In the genomic region with DNA sequence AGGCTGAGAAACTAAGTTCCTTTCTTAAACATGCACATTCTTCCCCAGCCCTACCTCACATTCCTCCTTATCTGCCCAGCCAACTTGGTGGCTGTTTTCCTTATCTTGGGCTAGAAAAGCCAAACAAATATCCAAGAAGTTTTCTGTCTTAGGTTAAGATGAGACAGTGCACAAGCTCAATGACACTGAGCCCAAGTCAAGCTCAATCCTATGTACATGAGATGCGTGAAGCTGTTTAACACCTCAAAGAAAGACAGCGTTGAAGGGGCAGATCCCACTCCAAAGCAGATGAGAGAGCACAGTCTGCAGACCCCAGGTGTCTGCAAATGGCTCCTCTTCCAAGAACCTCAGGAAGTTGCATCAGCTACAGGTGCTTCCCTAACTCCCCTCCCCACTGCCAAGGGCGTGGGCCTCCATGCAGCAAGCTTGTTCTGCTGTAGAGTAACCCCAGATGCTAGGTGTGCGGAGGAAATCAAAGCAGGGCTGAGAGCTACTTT, we compare ENCODE assay signal across 1 cellular context.
A peak's percentile ranks its signal among the peaks of the same experiment; 100 is the strongest.
TF ChIP-seq lines count a peak whose summit lies in the region.

No MANE protein-coding gene starts in this region.

TF ChIP-seq in WTC11, 78 proteins besides CTCF, POLR2A, EP300 and RAD21 (continued from another document):
- TF ChIP-seq, protein P1, sequence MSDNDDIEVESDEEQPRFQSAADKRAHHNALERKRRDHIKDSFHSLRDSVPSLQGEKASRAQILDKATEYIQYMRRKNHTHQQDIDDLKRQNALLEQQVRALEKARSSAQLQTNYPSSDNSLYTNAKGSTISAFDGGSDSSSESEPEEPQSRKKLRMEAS (CRISPR knock-in tag; IDR thresholded peaks at IDR 0.05): peak; percentile 53; the same call in 1 of the 2 replicates
- TF ChIP-seq, protein P2, sequence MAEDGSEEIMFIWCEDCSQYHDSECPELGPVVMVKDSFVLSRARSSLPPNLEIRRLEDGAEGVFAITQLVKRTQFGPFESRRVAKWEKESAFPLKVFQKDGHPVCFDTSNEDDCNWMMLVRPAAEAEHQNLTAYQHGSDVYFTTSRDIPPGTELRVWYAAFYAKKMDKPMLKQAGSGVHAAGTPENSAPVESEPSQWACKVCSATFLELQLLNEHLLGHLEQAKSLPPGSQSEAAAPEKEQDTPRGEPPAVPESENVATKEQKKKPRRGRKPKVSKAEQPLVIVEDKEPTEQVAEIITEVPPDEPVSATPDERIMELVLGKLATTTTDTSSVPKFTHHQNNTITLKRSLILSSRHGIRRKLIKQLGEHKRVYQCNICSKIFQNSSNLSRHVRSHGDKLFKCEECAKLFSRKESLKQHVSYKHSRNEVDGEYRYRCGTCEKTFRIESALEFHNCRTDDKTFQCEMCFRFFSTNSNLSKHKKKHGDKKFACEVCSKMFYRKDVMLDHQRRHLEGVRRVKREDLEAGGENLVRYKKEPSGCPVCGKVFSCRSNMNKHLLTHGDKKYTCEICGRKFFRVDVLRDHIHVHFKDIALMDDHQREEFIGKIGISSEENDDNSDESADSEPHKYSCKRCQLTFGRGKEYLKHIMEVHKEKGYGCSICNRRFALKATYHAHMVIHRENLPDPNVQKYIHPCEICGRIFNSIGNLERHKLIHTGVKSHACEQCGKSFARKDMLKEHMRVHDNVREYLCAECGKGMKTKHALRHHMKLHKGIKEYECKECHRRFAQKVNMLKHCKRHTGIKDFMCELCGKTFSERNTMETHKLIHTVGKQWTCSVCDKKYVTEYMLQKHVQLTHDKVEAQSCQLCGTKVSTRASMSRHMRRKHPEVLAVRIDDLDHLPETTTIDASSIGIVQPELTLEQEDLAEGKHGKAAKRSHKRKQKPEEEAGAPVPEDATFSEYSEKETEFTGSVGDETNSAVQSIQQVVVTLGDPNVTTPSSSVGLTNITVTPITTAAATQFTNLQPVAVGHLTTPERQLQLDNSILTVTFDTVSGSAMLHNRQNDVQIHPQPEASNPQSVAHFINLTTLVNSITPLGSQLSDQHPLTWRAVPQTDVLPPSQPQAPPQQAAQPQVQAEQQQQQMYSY (CRISPR knock-in tag; IDR thresholded peaks at IDR 0.05): no peak
- TF ChIP-seq SOX15 (CRISPR knock-in tag; IDR thresholded peaks at IDR 0.05) (no peak), ZNF671 (CRISPR knock-in tag; IDR thresholded peaks at IDR 0.05) (no peak), TP53 (CRISPR knock-in tag; IDR thresholded peaks at IDR 0.05) (no peak), NFATC4 (CRISPR knock-in tag; IDR thresholded peaks at IDR 0.05) (no peak)
- TF ChIP-seq, protein P3, sequence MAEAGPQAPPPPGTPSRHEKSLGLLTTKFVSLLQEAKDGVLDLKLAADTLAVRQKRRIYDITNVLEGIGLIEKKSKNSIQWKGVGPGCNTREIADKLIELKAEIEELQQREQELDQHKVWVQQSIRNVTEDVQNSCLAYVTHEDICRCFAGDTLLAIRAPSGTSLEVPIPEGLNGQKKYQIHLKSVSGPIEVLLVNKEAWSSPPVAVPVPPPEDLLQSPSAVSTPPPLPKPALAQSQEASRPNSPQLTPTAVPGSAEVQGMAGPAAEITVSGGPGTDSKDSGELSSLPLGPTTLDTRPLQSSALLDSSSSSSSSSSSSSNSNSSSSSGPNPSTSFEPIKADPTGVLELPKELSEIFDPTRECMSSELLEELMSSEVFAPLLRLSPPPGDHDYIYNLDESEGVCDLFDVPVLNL (CRISPR knock-in tag; IDR thresholded peaks at IDR 0.05; ENCODE audit: borderline replicate concordance, low read depth): no peak
- TF ChIP-seq, protein P4, sequence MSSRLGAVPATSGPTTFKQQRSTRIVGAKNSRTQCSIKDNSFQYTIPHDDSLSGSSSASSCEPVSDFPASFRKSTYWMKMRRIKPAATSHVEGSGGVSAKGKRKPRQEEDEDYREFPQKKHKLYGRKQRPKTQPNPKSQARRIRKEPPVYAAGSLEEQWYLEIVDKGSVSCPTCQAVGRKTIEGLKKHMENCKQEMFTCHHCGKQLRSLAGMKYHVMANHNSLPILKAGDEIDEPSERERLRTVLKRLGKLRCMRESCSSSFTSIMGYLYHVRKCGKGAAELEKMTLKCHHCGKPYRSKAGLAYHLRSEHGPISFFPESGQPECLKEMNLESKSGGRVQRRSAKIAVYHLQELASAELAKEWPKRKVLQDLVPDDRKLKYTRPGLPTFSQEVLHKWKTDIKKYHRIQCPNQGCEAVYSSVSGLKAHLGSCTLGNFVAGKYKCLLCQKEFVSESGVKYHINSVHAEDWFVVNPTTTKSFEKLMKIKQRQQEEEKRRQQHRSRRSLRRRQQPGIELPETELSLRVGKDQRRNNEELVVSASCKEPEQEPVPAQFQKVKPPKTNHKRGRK (CRISPR knock-in tag; IDR thresholded peaks at IDR 0.05; ENCODE audit: borderline replicate concordance): no peak
